ENCODE assay signal across 8 cellular contexts in the genomic region with DNA sequence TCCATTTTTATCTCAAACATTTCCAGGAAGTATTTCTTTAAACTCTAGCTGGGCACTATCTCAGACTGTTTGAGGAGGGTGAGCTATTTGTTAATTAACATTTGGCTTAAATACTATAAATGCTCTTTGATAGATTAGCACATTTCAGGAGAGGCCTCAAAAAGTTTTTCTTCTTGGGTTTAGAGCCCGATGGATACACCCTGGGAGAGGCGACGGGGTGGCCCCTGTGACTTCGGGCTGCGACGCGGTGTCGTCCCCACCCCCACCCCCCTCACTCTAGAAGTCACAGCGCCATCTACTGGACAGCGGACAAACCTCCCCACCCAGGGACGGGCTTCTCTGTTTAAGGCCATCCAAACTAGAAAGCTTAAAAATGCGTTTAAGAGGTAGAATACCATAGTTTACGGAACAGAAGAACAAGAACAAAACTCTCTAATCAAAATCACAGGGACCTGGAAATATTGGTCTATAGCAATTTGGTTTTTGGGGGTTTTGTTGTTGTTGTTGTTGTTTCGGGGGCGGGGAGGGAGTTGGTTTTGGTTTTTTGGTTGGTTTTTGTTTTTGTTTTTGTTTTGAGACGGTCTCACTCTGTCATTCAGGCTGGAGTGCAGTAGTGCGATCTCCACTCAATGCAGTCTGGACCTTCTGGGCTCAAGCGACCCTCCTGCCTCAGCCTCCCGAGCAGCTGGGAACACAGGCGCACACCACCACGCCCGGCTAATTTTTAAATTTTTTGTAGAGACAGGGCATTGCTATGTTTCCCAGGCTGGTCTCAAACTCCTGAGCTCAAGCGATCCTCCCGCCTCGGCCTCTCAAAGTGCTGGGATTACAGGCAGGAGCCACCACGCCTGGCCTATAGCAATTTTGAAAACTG.
DNase-seq lines count a peak whose midpoint lies in the region; ATAC-seq lines count a peak whose summit lies in the region.

No MANE protein-coding gene starts in this region.

- H3K36me3 Mint-ChIP-seq in activated T-helper 17 cell treated with anti-CD3 and anti-CD28 coated beads, Interleukin-2, amount 50 U/mL, for 72 hours (ENCODE audit: low read depth): no peaks in the 10 kb centered on the region

- H3K27me3 Mint-ChIP-seq in activated T-helper 17 cell treated with anti-CD3 and anti-CD28 coated beads, Interleukin-2, amount 50 U/mL, for 72 hours: peaks cover 50% of the 10 kb centered on the region

- no peaks in the 10 kb centered on the region for H3K27me3 ChIP-seq in trophoblast cell (ENCODE audit: insufficient read depth, low read length)

- DNase-seq in Ammon's horn (ENCODE audit: low spot score) (peak; percentile 67), H4 (ENCODE audit: low spot score) (peak; percentile 68), NOMO-1 (lab: John Stamatoyannopoulos, UW; ENCODE audit: unreplicated experiment in 2 of 2) (peak; percentile 44 to 51), globus pallidus (ENCODE audit: low spot score) (peak; percentile 55), trophoblast cell (peak in 1 of 2 donors; percentile 63)

- H2BK12ac ChIP-seq in trophoblast cell (ENCODE audit: low read length): no peak overlapping the region

- H3K27ac Mint-ChIP-seq in activated T-helper 17 cell treated with anti-CD3 and anti-CD28 coated beads, Interleukin-2, amount 50 U/mL, for 72 hours: no peak overlapping the region

- H3K4me2 ChIP-seq in trophoblast cell (ENCODE audit: low read length): peak overlapping the region; percentile 50

- H3K9me3 ChIP-seq in trophoblast cell (ENCODE audit: insufficient read depth, low read depth, low read length): no peaks in the 10 kb centered on the region

- H2AK5ac ChIP-seq in trophoblast cell (ENCODE audit: low read length): no peak overlapping the region

- peaks cover 7% of the 10 kb centered on the region for H3K4me1 Mint-ChIP-seq in activated T-helper 17 cell treated with anti-CD3 and anti-CD28 coated beads, Interleukin-2, amount 50 U/mL, for 72 hours

- H4K91ac ChIP-seq in trophoblast cell (ENCODE audit: low read depth, low read length): no peak overlapping the region

- H2AFZ ChIP-seq in trophoblast cell (ENCODE audit: insufficient read depth, low read length, poor library complexity): no peak overlapping the region

- H4K8ac ChIP-seq in trophoblast cell (ENCODE audit: low read depth, low read length): no peak overlapping the region

- H3K36me3 ChIP-seq in trophoblast cell (ENCODE audit: control insufficient read depth in 1 of 2, insufficient read depth in 2 of 2, low read length in 2 of 2): no peaks in the 10 kb centered on the region

- H3K18ac ChIP-seq in trophoblast cell (ENCODE audit: low read length): no peak overlapping the region

- H3K79me1 ChIP-seq in trophoblast cell (ENCODE audit: low read length): no peaks in the 10 kb centered on the region

- no peak overlapping the region for H3K4me3 ChIP-seq in trophoblast cell (ENCODE audit: low read depth, low read length)

- no peak overlapping the region for H3K27ac ChIP-seq in trophoblast cell (ENCODE audit: low read depth, low read length)

- no peaks in the 10 kb centered on the region for H3K79me2 ChIP-seq in trophoblast cell (ENCODE audit: control insufficient read depth, insufficient read depth, low read length, poor library complexity)

- no peaks in the 10 kb centered on the region for H3K4me1 ChIP-seq in trophoblast cell (ENCODE audit: control insufficient read depth in 1 of 2, insufficient read depth in 2 of 2, low read length in 2 of 2)

- ATAC-seq in activated T-helper 17 cell treated with anti-CD3 and anti-CD28 coated beads, Interleukin-2, amount 50 U/mL, for 72 hours (replicated peaks): peak; percentile 58
- ATAC-seq in HG03342 (IDR thresholded peaks at IDR 0.05; ENCODE audit: unreplicated experiment) (no peak), HG03457 (IDR thresholded peaks at IDR 0.05; ENCODE audit: unreplicated experiment) (no peak)

- no peak overlapping the region for H3K9ac ChIP-seq in trophoblast cell (ENCODE audit: low read length)

- no peak overlapping the region for H4K12ac ChIP-seq in trophoblast cell (ENCODE audit: low read depth, low read length)

- no peak overlapping the region for H3K23ac ChIP-seq in trophoblast cell (ENCODE audit: low read length)

- no peak overlapping the region for H3K14ac ChIP-seq in trophoblast cell (ENCODE audit: low read length)

- no peaks in the 10 kb centered on the region for H3K9me3 Mint-ChIP-seq in activated T-helper 17 cell treated with anti-CD3 and anti-CD28 coated beads, Interleukin-2, amount 50 U/mL, for 72 hours

- no peak overlapping the region for H2BK5ac ChIP-seq in trophoblast cell (ENCODE audit: low read depth, low read length, poor library complexity)

- 100% methylated on average over 2 of the region's 26 CpGs for WGBS in trophoblast cell (ENCODE audit: extremely low coverage, insufficient coverage, insufficient read length)

- H3K4me3 Mint-ChIP-seq in activated T-helper 17 cell treated with anti-CD3 and anti-CD28 coated beads, Interleukin-2, amount 50 U/mL, for 72 hours: no peak overlapping the region

- no peak overlapping the region for H2BK120ac ChIP-seq in trophoblast cell (ENCODE audit: insufficient read depth, low read length, poor library complexity)

- no peak overlapping the region for H3K4ac ChIP-seq in trophoblast cell (ENCODE audit: low read depth, low read length)
